ENCODE assay signal across 30 cellular contexts in the genomic region with DNA sequence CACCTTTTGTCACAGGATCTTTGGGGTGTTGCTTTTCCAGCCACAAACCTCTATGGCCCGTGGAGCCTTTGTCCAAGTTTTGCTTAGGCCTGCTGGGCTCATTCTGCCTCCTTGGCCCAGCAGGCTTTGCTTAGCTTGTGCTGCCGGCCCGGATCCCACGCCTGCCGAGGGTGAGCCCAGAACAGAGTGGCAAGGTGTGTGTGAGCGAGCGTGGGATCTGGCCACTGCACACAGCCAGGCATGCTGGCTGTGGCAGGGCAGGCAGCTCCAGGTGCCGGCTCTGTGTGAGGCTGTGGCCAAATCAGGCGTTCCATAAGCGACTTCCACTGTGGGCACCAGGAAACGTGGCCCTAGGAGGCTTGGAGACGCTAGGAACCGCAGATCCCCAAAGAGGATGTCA.
"Had no signal": no experiment of that assay in that cellular context is flagged by ENCODE, and none has a peak within 500 bp of the region (broad histone marks: within the 10 kb centered on the region; RNA-seq: fewer than 3 reads in every experiment).

No MANE protein-coding gene starts in this region.

- H3K4me1 Mint-ChIP-seq: nephron; stimulated activated memory B cell treated with anti-CD40 and anti-IgM and Interleukin-4, amounts not matched to agents 10 μg/mL and 1 μg/mL and 100 μg/mL, for 72 hours had no signal

- H3K9me3 Mint-ChIP-seq: natural killer cell; nephron; neural progenitor cell; stimulated activated memory B cell treated with anti-CD40 and anti-IgM and Interleukin-4, amounts not matched to agents 10 μg/mL and 1 μg/mL and 100 μg/mL, for 72 hours; stimulated activated naive CD8-positive, alpha-beta T cell treated with anti-CD3 and anti-CD28 coated beads, Interleukin-15, amount 100 ng/mL, for 72 hours; type B pancreatic cell had no signal

- H3K27me3 ChIP-seq: neural progenitor cell, ovary, right lobe of liver, sigmoid colon, suprapubic skin, testis, tibial artery, transverse colon, upper lobe of right lung, vagina had no signal

- H3K4me3 ChIP-seq: neural progenitor cell, ovary, psoas muscle, right lobe of liver, sigmoid colon, suprapubic skin, tibial artery, transverse colon, upper lobe of right lung, vagina had no signal

- ATAC-seq: natural killer cell; right lobe of liver; stimulated activated memory B cell treated with anti-CD40 and anti-IgM and Interleukin-4, amounts not matched to agents 10 μg/mL and 1 μg/mL and 100 μg/mL, for 72 hours; stimulated activated naive CD8-positive, alpha-beta T cell treated with anti-CD3 and anti-CD28 coated beads, Interleukin-15, amount 100 ng/mL, for 72 hours; stimulated activated naive CD8-positive, alpha-beta T cell treated with anti-CD3 and anti-CD28 coated beads, Interleukin-15, Interleukin-2, amounts not matched to agents 100 U/mL and 50 U/mL, for 24 hours; upper lobe of right lung had no signal

- H3K27me3 Mint-ChIP-seq: progenitor cell of endocrine pancreas; stimulated activated memory B cell treated with anti-CD40 and anti-IgM and Interleukin-4, amounts not matched to agents 10 μg/mL and 1 μg/mL and 100 μg/mL, for 72 hours; stimulated activated naive CD8-positive, alpha-beta T cell treated with anti-CD3 and anti-CD28 coated beads, Interleukin-15, amount 100 ng/mL, for 72 hours; type B pancreatic cell had no signal

- H3K36me3 ChIP-seq: neural progenitor cell, ovary, transverse colon had no signal

- H3K36me3 Mint-ChIP-seq: natural killer cell had no signal

- H3K4me3 Mint-ChIP-seq: natural killer cell; nephron; neural progenitor cell; stimulated activated memory B cell treated with anti-CD40 and anti-IgM and Interleukin-4, amounts not matched to agents 10 μg/mL and 1 μg/mL and 100 μg/mL, for 72 hours; stimulated activated naive CD8-positive, alpha-beta T cell treated with anti-CD3 and anti-CD28 coated beads, Interleukin-15, amount 100 ng/mL, for 72 hours; type B pancreatic cell had no signal

- H3K9me3 ChIP-seq: ovary, psoas muscle, right lobe of liver, sigmoid colon, suprapubic skin, testis, tibial artery, transverse colon, upper lobe of right lung, vagina had no signal

- DNase-seq: natural killer cell; occipital lobe; ovary; posterior cingulate gyrus; psoas muscle; right cardiac atrium; right lobe of liver; sigmoid colon; small intestine; stimulated activated CD4-positive, alpha-beta T cell treated with anti-CD3 and anti-CD28 coated beads, Interleukin-12 subunit alpha, Interleukin-12 subunit beta, amount 100 ng/mL, for 4 hours; stimulated activated CD4-positive, alpha-beta T cell treated with anti-CD3 and anti-CD28 coated beads, Interleukin-1b, Interleukin-23, amount 100 ng/mL, for 48 hours; stimulated activated CD4-positive, alpha-beta T cell treated with anti-CD3 and anti-CD28 coated beads, Interleukin-4, amount 100 ng/mL, for 1 hour; stimulated activated CD4-positive, alpha-beta T cell treated with anti-CD3 and anti-CD28 coated beads, Interleukin-4, amount 100 ng/mL, for 4 hours; stimulated activated CD8-positive, alpha-beta memory T cell treated with anti-CD3 and anti-CD28 coated beads, Interleukin-4, amount 100 ng/mL, for 48 hours; stimulated activated naive CD4-positive, alpha-beta T cell; stimulated activated naive CD8-positive, alpha-beta T cell treated with anti-CD3 and anti-CD28 coated beads, Interleukin-15, amount 100 ng/mL, for 72 hours; stimulated activated naive CD8-positive, alpha-beta T cell treated with anti-CD3 and anti-CD28 coated beads, Interleukin-15, Interleukin-2, amounts not matched to agents 100 U/mL and 50 U/mL, for 24 hours; substantia nigra; tibial artery; transverse colon; upper lobe of right lung had no signal

- H3K27ac Mint-ChIP-seq: natural killer cell; nephron; neural progenitor cell; progenitor cell of endocrine pancreas; stimulated activated memory B cell treated with anti-CD40 and anti-IgM and Interleukin-4, amounts not matched to agents 10 μg/mL and 1 μg/mL and 100 μg/mL, for 72 hours; stimulated activated naive CD8-positive, alpha-beta T cell treated with anti-CD3 and anti-CD28 coated beads, Interleukin-15, amount 100 ng/mL, for 72 hours; type B pancreatic cell had no signal

- H3K27ac ChIP-seq: neural progenitor cell, ovary, parathyroid adenoma, psoas muscle, right lobe of liver, sigmoid colon, suprapubic skin, testis, tibial artery, transverse colon, upper lobe of right lung, vagina had no signal

- H3K4me1 ChIP-seq: neural progenitor cell, parathyroid adenoma, psoas muscle, right lobe of liver, sigmoid colon, suprapubic skin, testis, tibial artery, transverse colon, upper lobe of right lung had no signal
